ENCODE assay signal across 12 cellular contexts in the genomic region with DNA sequence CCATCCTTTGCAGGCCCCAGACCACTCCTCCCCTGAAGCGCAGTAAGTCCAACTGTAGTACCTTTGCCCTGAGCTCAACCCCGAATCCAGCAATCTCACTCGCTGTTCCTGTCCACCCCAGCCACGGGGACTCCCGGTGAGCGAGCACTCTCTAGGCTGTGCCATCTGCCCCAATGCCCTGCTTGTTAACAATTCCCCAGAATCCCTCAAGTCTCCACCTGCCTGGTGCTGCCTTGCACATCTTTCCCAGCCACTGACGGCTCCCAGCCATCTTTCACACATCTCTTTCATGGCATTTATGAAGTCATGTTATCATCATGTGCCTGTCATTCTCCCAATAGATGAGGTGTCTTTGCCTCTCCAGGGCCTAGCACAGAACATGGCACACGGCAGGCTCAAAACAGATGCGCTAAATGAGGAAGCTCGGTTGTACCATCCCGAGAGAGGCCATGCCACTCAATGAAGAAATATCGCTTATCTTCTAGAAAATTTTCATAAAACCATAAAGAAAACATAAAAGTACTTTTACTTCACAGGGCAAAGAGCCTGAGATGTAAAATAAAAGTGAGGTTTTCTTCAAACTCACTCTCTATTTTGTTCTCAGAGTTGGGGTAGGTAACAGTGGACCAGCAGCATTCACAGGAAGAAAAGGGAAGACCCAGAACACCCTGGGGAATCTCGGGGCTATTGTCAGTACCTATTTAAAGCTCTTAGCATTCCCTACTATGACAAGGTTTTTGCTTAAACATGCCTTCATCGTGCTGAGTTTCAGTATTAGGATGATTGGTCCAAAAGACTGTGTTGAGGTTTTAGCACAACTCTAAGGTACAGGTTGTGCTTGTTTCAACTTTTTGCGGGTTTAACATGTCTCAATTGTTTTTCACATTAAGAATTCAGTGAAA. TPM values are rescaled to one million over a fixed set of nuclear protein-coding genes. Genes with fewer than 3 reads are reported as not detected.
DNase-seq lines count a peak whose midpoint lies in the region; ATAC-seq and TF ChIP-seq lines count a peak whose summit lies in the region.
"Had no signal": no experiment of that assay in that cellular context is flagged by ENCODE, and none has a peak within 500 bp of the region (broad histone marks: within the 10 kb centered on the region; RNA-seq: fewer than 3 reads in every experiment).

No MANE protein-coding gene starts in this region.

- POLR2A ChIA-PET in naive thymus-derived CD8-positive, alpha-beta T cell (lab: Charles Lee): no interaction called here

- H3K27me3 Mint-ChIP-seq in naive thymus-derived CD8-positive, alpha-beta T cell: no peaks in the 10 kb centered on the region

- H3K9me3 Mint-ChIP-seq in naive thymus-derived CD8-positive, alpha-beta T cell: peaks cover 0 to 5% (median 0%) of the 10 kb centered on the region in 9 donors
- H3K9me3 Mint-ChIP-seq: T-helper 2 cell treated with Interferon-gamma antibody and Interleukin-4, amounts not matched to agents 5 μg/mL and 100 μg/mL, for 36 hours had no signal

- DNase-seq in ecto neural progenitor cell (ENCODE audit: low spot score) (peak; percentile 41), islet precursor cell (no peak), T1000 (lab: John Stamatoyannopoulos, UW) (no peak), DMS153 treated with DMSO at 0.1 percent for 48 hours (lab: John Stamatoyannopoulos, UW; ENCODE audit: unreplicated experiment) (no peak)
- no peak for DNase-seq in naive thymus-derived CD8-positive, alpha-beta T cell
- DNase-seq: DND-41, left ventricle myocardium inferior, NCI-H510A treated with DMSO at 0.1 percent for 48 hours had no signal

- H3K27ac Mint-ChIP-seq in naive thymus-derived CD8-positive, alpha-beta T cell: no peak overlapping the region
- H3K27ac Mint-ChIP-seq: T-helper 2 cell treated with Interferon-gamma antibody and Interleukin-4, amounts not matched to agents 5 μg/mL and 100 μg/mL, for 36 hours had no signal

- peaks cover 0 to 5% (median 0%) of the 10 kb centered on the region in 3 donors for H3K36me3 Mint-ChIP-seq in naive thymus-derived CD8-positive, alpha-beta T cell

- peaks cover 1 to 6% (median 5%) of the 10 kb centered on the region in 4 donors for H3K4me1 Mint-ChIP-seq in naive thymus-derived CD8-positive, alpha-beta T cell

- no peak for TF ChIP-seq POLR2A in GM18505 (IDR thresholded peaks at IDR 0.05; ENCODE audit: borderline replicate concordance, extremely low read depth, insufficient read depth, insufficient read length)

- no peak overlapping the region for H3K4me3 Mint-ChIP-seq in naive thymus-derived CD8-positive, alpha-beta T cell
- H3K4me3 Mint-ChIP-seq: T-helper 2 cell treated with Interferon-gamma antibody and Interleukin-4, amounts not matched to agents 5 μg/mL and 100 μg/mL, for 36 hours had no signal

- ATAC-seq in GM18505 (IDR thresholded peaks at IDR 0.05; ENCODE audit: unreplicated experiment): peak; percentile 93
- peak; percentile 81 for ATAC-seq in GM19467 (IDR thresholded peaks at IDR 0.05; ENCODE audit: unreplicated experiment)
- peak; percentile 93 for ATAC-seq in HG03025 (IDR thresholded peaks at IDR 0.05; ENCODE audit: low FRiP score, unreplicated experiment)
- ATAC-seq in naive thymus-derived CD8-positive, alpha-beta T cell: no peak

RNA-seq across cellular contexts. Expression of gene COQ8A, which starts 55.2 kb away (rescaled TPM):
- 10 to 100 TPM; 77.9 to 78.6 TPM for total RNA-seq in naive thymus-derived CD8-positive, alpha-beta T cell
- polyA plus RNA-seq in naive thymus-derived CD8-positive, alpha-beta T cell: 10 to 100 TPM; 37.7 to 74.2 (median 63.8) TPM

Comparison
In these comparisons a context has a peak if more than half of its experiments do, and no peak if none do; other contexts are left out.
1. ATAC-seq: peak in GM18505 (single experiment), GM19467 (single experiment) and HG03025 (single experiment); none in naive thymus-derived CD8-positive, alpha-beta T cell (0 of 2).